13 cellular contexts compared by ENCODE assay signal in the genomic region with DNA sequence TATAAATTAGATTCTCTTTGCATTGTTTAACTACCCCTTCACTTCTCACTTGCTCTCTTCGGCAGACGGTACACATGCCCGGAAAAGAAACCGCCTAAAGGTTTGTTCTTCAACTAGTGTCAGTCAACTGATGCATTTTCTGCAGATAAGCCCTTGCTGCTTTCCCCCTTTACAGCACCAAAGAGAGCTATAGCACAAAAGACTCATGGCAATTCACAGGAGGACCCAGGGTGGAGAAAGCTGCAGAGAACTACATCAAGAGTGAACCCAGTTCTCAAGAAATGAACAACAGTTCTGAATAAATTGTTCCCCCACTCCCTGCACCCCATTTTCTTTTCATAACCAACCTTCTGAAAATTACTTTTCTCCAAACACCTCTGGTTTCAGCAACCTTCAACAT. TPM values are rescaled to one million over a fixed set of nuclear protein-coding genes. Genes with fewer than 3 reads are reported as not detected.
A peak's percentile ranks its signal among the peaks of the same experiment; 100 is the strongest.
DNase-seq lines count a peak whose midpoint lies in the region; ATAC-seq and TF ChIP-seq lines count a peak whose summit lies in the region.
"Had no signal": no experiment of that assay in that cellular context is flagged by ENCODE, and none has a peak within 500 bp of the region (broad histone marks: within the 10 kb centered on the region; RNA-seq: fewer than 3 reads in every experiment).

No MANE protein-coding gene starts in this region.

- WGBS in heart right ventricle, 2 donors = 71 to 76% methylated on average over 4 of the region's 4 CpGs

- TF ChIP-seq CTCF in heart right ventricle (IDR thresholded peaks at IDR 0.05) = no peak

- H3K4me1 ChIP-seq in heart right ventricle = peaks cover 0 to 63% (median 31%) of the 10 kb centered on the region in 9 donors

- no peaks in the 10 kb centered on the region for H3K9me3 Mint-ChIP-seq in memory B cell

- H3K36me3 ChIP-seq in heart right ventricle = peaks cover 0 to 100% (median 38%) of the 10 kb centered on the region in 9 donors

- peaks cover 33% of the 10 kb centered on the region for H3K4me1 Mint-ChIP-seq in memory B cell

- H3K36me3 Mint-ChIP-seq in memory B cell = peaks cover 37% of the 10 kb centered on the region

- H3K4me3 Mint-ChIP-seq in memory B cell = no peak overlapping the region

- H3K27me3 Mint-ChIP-seq in memory B cell = no peaks in the 10 kb centered on the region

- H3K27ac Mint-ChIP-seq in memory B cell = peak overlapping the region; percentile 35

- ATAC-seq in GM18861 (IDR thresholded peaks at IDR 0.05; ENCODE audit: unreplicated experiment) (peak; percentile 0), GM21515 (IDR thresholded peaks at IDR 0.05; ENCODE audit: unreplicated experiment) (peak; percentile 23), HG03460 (IDR thresholded peaks at IDR 0.05; ENCODE audit: unreplicated experiment) (peak; percentile 22), memory B cell (ENCODE audit: low read depth) (no peak), HG03565 (IDR thresholded peaks at IDR 0.05; ENCODE audit: unreplicated experiment) (no peak), HG02973 (IDR thresholded peaks at IDR 0.05; ENCODE audit: unreplicated experiment) (no peak), heart right ventricle (no peak)

- no peak overlapping the region for H3K4me3 ChIP-seq in heart right ventricle
- H3K4me3 ChIP-seq: hepatocyte, skin epidermis had no signal

- H3K27me3 ChIP-seq in heart right ventricle = no peaks in the 10 kb centered on the region
- H3K27me3 ChIP-seq: hepatocyte had no signal

- intact Hi-C loops in heart right ventricle (cut with DNase I) = loop anchor here in 1 of 10 donors (10.0 kb wide), 1 partner anchor 369 kb away; no protein-coding TSS in a partner anchor

- H3K9me3 ChIP-seq in heart right ventricle = no peaks in the 10 kb centered on the region

- no peak for DNase-seq in memory B cell (ENCODE audit: low spot score in 2 of 2)
- DNase-seq in heart right ventricle = no peak
- no peak for DNase-seq in NCI-H2107 treated with DMSO at 0.1 percent for 48 hours (lab: John Stamatoyannopoulos, UW; ENCODE audit: unreplicated experiment)
- DNase-seq: effector CD4-positive, alpha-beta T cell; midbrain; NCI-H748 treated with DMSO at 0.1 percent for 48 hours had no signal

- peak overlapping the region in 1 of 10 donors; percentile 51 for H3K27ac ChIP-seq in heart right ventricle
- H3K27ac ChIP-seq: hepatocyte had no signal

RNA-seq across cellular contexts. Expression of a gene that starts 8.9 kb away (rescaled TPM):
- 100 to 1,000 TPM; 106 to 180 (median 130) TPM for total RNA-seq in heart right ventricle
- polyA plus RNA-seq in heart right ventricle = 100 to 1,000 TPM in 1 of 2 donors, 10 to 100 TPM in 1; 88.5 to 138 TPM

Comparison
In these comparisons a context has a peak if more than half of its experiments do, and no peak if none do; other contexts are left out.
1. ATAC-seq: peak in GM18861 (single experiment), GM21515 (single experiment) and HG03460 (single experiment); none in memory B cell (single experiment), HG03565 (single experiment), HG02973 (single experiment) and heart right ventricle (0 of 8).